In the genomic region with DNA sequence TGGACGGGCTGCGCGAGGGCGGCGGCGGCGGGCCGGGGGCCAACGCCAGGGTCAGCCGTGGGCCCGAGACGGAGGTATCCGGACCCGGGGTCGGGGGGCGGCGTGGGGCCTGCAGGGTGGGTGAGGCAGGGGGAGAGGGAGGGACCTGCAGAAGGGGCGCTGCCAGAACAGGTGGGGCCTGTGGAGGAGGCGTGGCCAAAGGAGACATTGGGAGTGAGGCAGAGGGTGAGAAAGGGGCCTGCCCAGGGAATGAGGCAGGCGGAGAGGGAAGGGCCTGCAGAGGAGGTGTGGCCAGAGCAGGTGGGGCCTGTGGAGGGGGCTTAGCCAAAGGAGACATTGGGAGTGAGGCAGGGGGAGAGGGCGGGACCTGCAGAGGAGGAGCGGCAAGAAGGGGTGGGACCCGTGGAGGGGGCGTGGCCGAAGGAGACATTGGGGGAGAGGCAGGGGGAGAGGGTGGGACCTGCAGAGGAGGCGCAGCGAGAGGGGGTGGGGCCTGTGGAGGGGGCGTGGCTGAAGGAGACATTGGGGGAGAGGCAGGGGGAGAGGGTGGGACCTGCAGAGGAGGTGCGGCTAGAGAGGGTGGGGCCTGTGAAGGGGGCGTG, we compare ENCODE assay signal across 8 cellular contexts. TPM values are rescaled to one million over a fixed set of nuclear protein-coding genes. Genes with fewer than 3 reads are reported as not detected.
DNase-seq lines count a peak whose midpoint lies in the region; ATAC-seq and TF ChIP-seq lines count a peak whose summit lies in the region.

No MANE protein-coding gene starts in this region.

- DNase-seq in ACHN = peak; percentile 27
- peak; percentile 72 for DNase-seq in HEK293T (ENCODE audit: extremely low spot score)
- DNase-seq in SW480 (ENCODE audit: low spot score) = peak; percentile 82
- peak; percentile 63 for DNase-seq in left lobe of liver (ENCODE audit: low spot score)
- peak; percentile 68 for DNase-seq in stomach
- no peak for DNase-seq in NCI-H446 (lab: John Stamatoyannopoulos, UW)

- no peak for TF ChIP-seq EP300 in stomach (IDR thresholded peaks at IDR 0.05)

- ATAC-seq in left lobe of liver (peak; percentile 20), HG03442 (IDR thresholded peaks at IDR 0.05; ENCODE audit: unreplicated experiment) (no peak)

- intact Hi-C loops in stomach (cut with DNase I; ENCODE audit: low total_unique reads) = no loop called here

- H3K27ac ChIP-seq in stomach = peak overlapping the region; percentile 79 to 88 (median 82)

- no peaks in the 10 kb centered on the region for H3K9me3 ChIP-seq in stomach

- H3K36me3 Mint-ChIP-seq in brain = peaks cover 11% of the 10 kb centered on the region

- H3K27me3 Mint-ChIP-seq in brain = no peaks in the 10 kb centered on the region

- H3K27ac Mint-ChIP-seq in brain = peak overlapping the region in 3 of 5 experiments; percentile 69 to 80 (median 73)

- CTCF ChIA-PET in HEK293T (lab: Yijun Ruan, JAX) = interaction anchor here (0.6 to 2.0 kb wide), 16 partner anchors 7 to 538 kb away, joined by 3 to 19 read pairs (median 6); partner anchors contain the start of genes LRRC8E, MAP2K7, MCOLN1 and SNAPC2

- H3K36me3 ChIP-seq in stomach = no peaks in the 10 kb centered on the region

- H3K4me3 Mint-ChIP-seq in brain = peak overlapping the region in 3 of 5 experiments; percentile 64 to 84 (median 65)

- POLR2A ChIA-PET in HEK293T (lab: Yijun Ruan, JAX) = interaction anchor here (1.1 to 2.0 kb wide), 6 partner anchors 18 to 74 kb away, joined by 3 to 18 read pairs (median 14); partner anchors contain the start of genes EVI5L, LRRC8E, MAP2K7 and SNAPC2

- peaks cover 33% of the 10 kb centered on the region for H3K4me1 Mint-ChIP-seq in brain

- no peak for TF ChIP-seq POLR2A in stomach (IDR thresholded peaks at IDR 0.05)

- H3K9me3 Mint-ChIP-seq in brain = peaks cover 0 to 2% (median 0%) of the 10 kb centered on the region in 5 experiments

- peaks cover 46 to 71% (median 67%) of the 10 kb centered on the region in 4 donors for H3K4me1 ChIP-seq in stomach

- in situ Hi-C loops in ACHN (cut with HindIII; ENCODE audit: low pct_ligation_motif_present, low pct_unique_long_range_greater_than_20kb, low sequenced_read_pairs) = no loop called here

- 8 to 35% (median 15%) methylated on average over 14 to 30 of the region's 30 CpGs for WGBS in stomach, 5 donors

- TF ChIP-seq CTCF in brain (conservative IDR thresholded peaks at IDR 0.05) = no peak
- TF ChIP-seq CTCF in stomach (IDR thresholded peaks at IDR 0.05) = no peak

- H3K4me3 ChIP-seq in stomach = peak overlapping the region; percentile 49 to 61 (median 52)

- H3K27me3 ChIP-seq in stomach = peaks cover 8 to 80% (median 52%) of the 10 kb centered on the region in 3 donors

TF ChIP-seq in HEK293T, 16 proteins besides CTCF, POLR2A, EP300 and RAD21:
- TF ChIP-seq SP1 (IDR thresholded peaks at IDR 0.05) = peak; percentile 46
- TF ChIP-seq SUZ12 (IDR thresholded peaks at IDR 0.05) = no peak
TF ChIP-seq in HEK293T: peak in this region for 1.

RNA-seq across cellular contexts. Expression of gene PRR36, which starts 4.2 kb away (rescaled TPM):
- polyA plus RNA-seq in brain (ENCODE audit: insufficient read depth, low read depth, low replicate concordance) (142 TPM), stomach (under 1 TPM; 0.45 to 0.61 (median 0.50) TPM)
- total RNA-seq in left lobe of liver (0.15 TPM), stomach (under 1 TPM in 1 of 5 donors, not detected in 4; 0.18 TPM)

RNA-seq across cellular contexts. Expression of gene LRRC8E, which starts 18.3 kb away (rescaled TPM):
- polyA plus RNA-seq in brain (ENCODE audit: insufficient read depth, low read depth, low replicate concordance) (1.3 TPM), stomach (1 to 10 TPM in 2 of 3 donors, under 1 TPM in 1; 0.93 to 2.1 (median 1.7) TPM)
- total RNA-seq in left lobe of liver (4.3 TPM), stomach (10 to 100 TPM in 1 of 5 donors, 1 to 10 TPM in 2, under 1 TPM in 1, not detected in 1; 0.58 to 12.5 (median 2.5) TPM)

RNA-seq across cellular contexts. Expression of gene MAP2K7, which starts 33.7 kb away (rescaled TPM):
- 76.0 TPM for polyA plus RNA-seq in brain (ENCODE audit: insufficient read depth, low read depth, low replicate concordance)
- 20.8 TPM for total RNA-seq in left lobe of liver
- 10 to 100 TPM in 4 of 5 donors, 1 to 10 TPM in 1; 4.1 to 52.2 (median 11.0) TPM for total RNA-seq in stomach
- polyA plus RNA-seq in stomach = 10 to 100 TPM; 13.5 to 27.5 (median 15.9) TPM

RNA-seq across cellular contexts. Expression of gene EVI5L, which starts 40.0 kb away (rescaled TPM):
- polyA plus RNA-seq in brain (ENCODE audit: insufficient read depth, low read depth, low replicate concordance) = 45.3 TPM
- total RNA-seq in left lobe of liver = 4.8 TPM
- total RNA-seq in stomach = 10 to 100 TPM in 2 of 5 donors, 1 to 10 TPM in 3; 4.9 to 31.6 (median 9.3) TPM
- 1 to 10 TPM; 5.1 to 8.2 (median 7.8) TPM for polyA plus RNA-seq in stomach

RNA-seq across cellular contexts. Expression of gene TGFBR3L, which starts 44.6 kb away (rescaled TPM):
- polyA plus RNA-seq in brain (ENCODE audit: insufficient read depth, low read depth, low replicate concordance) (13.6 TPM), stomach (1 to 10 TPM in 1 of 3 donors, not detected in 2; 1.5 TPM)
- total RNA-seq in left lobe of liver (3.4 TPM), stomach (not detected)

Comparison
In these comparisons a context has a peak if more than half of its experiments do, and no peak if none do; other contexts are left out.
1. DNase-seq: peak in ACHN (single experiment), HEK293T (single experiment), SW480 (single experiment), left lobe of liver (single experiment) and stomach (single experiment); none in NCI-H446 (0 of 2).